ENCODE assay signal across 11 cellular contexts in the genomic region with DNA sequence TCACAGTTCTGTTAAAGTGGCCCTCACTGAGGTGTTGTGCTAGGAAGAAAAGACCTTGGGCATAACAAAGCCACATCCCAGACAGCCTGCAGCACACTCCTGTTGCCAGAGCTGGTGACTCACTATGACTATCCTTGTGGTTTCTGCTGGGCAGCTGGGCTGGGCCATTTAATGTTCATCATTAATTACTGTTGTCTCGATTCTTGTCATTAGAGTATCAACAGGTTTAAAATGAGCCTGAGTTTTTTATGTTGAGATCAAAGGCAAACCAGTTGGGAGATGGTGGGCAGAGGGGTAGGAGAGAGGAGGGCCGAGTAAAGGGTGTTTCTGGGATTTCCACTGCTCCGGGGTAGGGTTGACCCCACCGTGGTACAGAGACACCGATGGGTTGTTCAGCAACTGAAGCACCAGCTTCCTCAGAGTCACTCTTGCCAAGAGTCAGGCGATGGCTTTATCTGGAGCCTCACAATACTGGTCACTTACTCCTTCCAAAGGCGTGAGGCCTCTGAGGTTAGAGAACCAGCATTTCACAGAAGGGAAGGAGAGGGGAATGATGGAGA.
DNase-seq lines count a peak whose midpoint lies in the region; ATAC-seq and TF ChIP-seq lines count a peak whose summit lies in the region.
"Had no signal": no experiment of that assay in that cellular context is flagged by ENCODE, and none has a peak within 500 bp of the region (broad histone marks: within the 10 kb centered on the region; RNA-seq: fewer than 3 reads in every experiment).

No MANE protein-coding gene starts in this region.

- CTCF ChIA-PET in PC-9 (lab: Charles Lee), result interaction anchor here (0.6 kb wide), 1 partner anchor 170 kb away, joined by 3 read pairs; no protein-coding TSS in a partner anchor

- 88% methylated on average over 7 of the region's 7 CpGs for WGBS in hepatocyte (ENCODE audit: low lambda C conversion rate, missing lambda C conversion rate)

- no peak for ATAC-seq in HG03442 (IDR thresholded peaks at IDR 0.05; ENCODE audit: unreplicated experiment)
- ATAC-seq: activated naive CD8-positive, alpha-beta T cell treated with anti-CD3 and anti-CD28 coated beads, Interleukin-2, amount 50 U/mL, for 24 hours; heart left ventricle had no signal

- no peaks in the 10 kb centered on the region for H4K20me1 ChIP-seq in PC-9 (ENCODE audit: insufficient read depth)
- no peaks in the 10 kb centered on the region for H4K20me1 ChIP-seq in hepatocyte (ENCODE audit: insufficient read depth, poor library complexity, severe bottlenecking)

- TSS peak; percentile 90 for BruUV-seq in PC-9 (replicated peaks; lab: Mats Ljungman, UMichigan)

- H3K4me1 ChIP-seq in PC-9 (replicated peaks; ENCODE audit: insufficient read depth) (peaks cover 25% of the 10 kb centered on the region), hepatocyte (ENCODE audit: insufficient read depth) (no peaks in the 10 kb centered on the region)

- H3K9me2 ChIP-seq in PC-9 (ENCODE audit: insufficient read depth) (no peaks in the 10 kb centered on the region), hepatocyte (replicated peaks; ENCODE audit: insufficient read depth) (no peaks in the 10 kb centered on the region)

- H3K4me2 ChIP-seq in PC-9 (peak overlapping the region; percentile 47), hepatocyte (no peak overlapping the region)

- H3K79me2 ChIP-seq in PC-9 (ENCODE audit: low read depth) (no peaks in the 10 kb centered on the region), hepatocyte (no peaks in the 10 kb centered on the region)

- H3K9me3 ChIP-seq in PC-9 (ENCODE audit: insufficient read depth, low read depth) (no peaks in the 10 kb centered on the region), hepatocyte (ENCODE audit: low read depth) (no peaks in the 10 kb centered on the region)

- TF ChIP-seq CTCF in PC-9 (conservative IDR thresholded peaks at IDR 0.05) (no peak), dorsolateral prefrontal cortex (IDR thresholded peaks at IDR 0.05 in 54 of 56, conservative IDR thresholded peaks at IDR 0.05 in 2 of 56; ENCODE audit: low read depth in 1 of 56, partially characterized antibody in 56 of 56) (no peak), hepatocyte (IDR thresholded peaks at IDR 0.05; ENCODE audit: poor library complexity) (no peak)

- POLR2A ChIA-PET in PC-9 (lab: Charles Lee; ENCODE audit: unreplicated experiment), result interaction anchor here (0.7 kb wide), 1 partner anchor 95 kb away, joined by 4 read pairs; no protein-coding TSS in a partner anchor

- H3K36me3 ChIP-seq in PC-9 (ENCODE audit: low read depth), result no peaks in the 10 kb centered on the region
- H3K36me3 ChIP-seq in hepatocyte (replicated peaks; ENCODE audit: insufficient read depth, low read depth), result no peaks in the 10 kb centered on the region
- H3K36me3 ChIP-seq: heart left ventricle had no signal

- H3K4me3 ChIP-seq in PC-9 (no peak overlapping the region), dorsolateral prefrontal cortex (no peak overlapping the region), hepatocyte (no peak overlapping the region)
- H3K4me3 ChIP-seq: heart left ventricle had no signal

- DNase-seq in ELR (ENCODE audit: low read depth) (peak; percentile 94), PC-9 (peak; percentile 75 to 83), epidermal melanocyte (ENCODE audit: insufficient read length, low spot score) (peak; percentile 57), myocyte (ENCODE audit: low read depth) (peak; percentile 88), dorsolateral prefrontal cortex (no peak), GOT3 (lab: John Stamatoyannopoulos, UW) (no peak), hepatocyte (ENCODE audit: low spot score) (no peak)
- DNase-seq: activated CD4-positive, alpha-beta T cell treated with anti-CD3 and anti-CD28 coated beads, Interleukin-2, amount 50 U/mL, for 48 hours; activated naive CD8-positive, alpha-beta T cell treated with anti-CD3 and anti-CD28 coated beads, Interleukin-2, amount 50 U/mL, for 24 hours; heart left ventricle had no signal

- no peak overlapping the region for H2AFZ ChIP-seq in PC-9
- no peak overlapping the region for H2AFZ ChIP-seq in hepatocyte

- H3K27ac ChIP-seq in PC-9 (peak overlapping the region; percentile 84), dorsolateral prefrontal cortex (no peak overlapping the region), hepatocyte (no peak overlapping the region)
- H3K27ac ChIP-seq: heart left ventricle had no signal

- intact Hi-C loops in PC-9 (cut with micrococcal nuclease; ENCODE audit: unreplicated experiment) (loop anchor here (1.0 to 5.0 kb wide), 2 partner anchors 18 to 97 kb away; no protein-coding TSS in a partner anchor), dorsolateral prefrontal cortex (cut with DNase I) (no loop called here)

- H3K27me3 ChIP-seq in PC-9 (ENCODE audit: insufficient read depth, low read depth), result no peaks in the 10 kb centered on the region
- H3K27me3 ChIP-seq in dorsolateral prefrontal cortex, result peaks cover 0 to 11% (median 0%) of the 10 kb centered on the region in 45 donors
- H3K27me3 ChIP-seq in hepatocyte, result no peaks in the 10 kb centered on the region
- H3K27me3 ChIP-seq: heart left ventricle had no signal

- H3F3A ChIP-seq in PC-9 (ENCODE audit: insufficient read depth, low read depth), result peaks cover 17% of the 10 kb centered on the region

Comparison
In these comparisons a context has a peak if more than half of its experiments do, and no peak if none do; other contexts are left out.
1. DNase-seq: peak in ELR (single experiment), PC-9 (2 of 2), epidermal melanocyte (single experiment) and myocyte (single experiment); none in dorsolateral prefrontal cortex (0 of 10), GOT3 (single experiment) and hepatocyte (single experiment).